ENCODE assay signal across 8 cellular contexts in genomic region chr12:66302827-66303169, GRCh38. TPM values are rescaled to one million over a fixed set of nuclear protein-coding genes. Genes with fewer than 3 reads are reported as not detected.
DNase-seq lines count a peak whose midpoint lies in the region; ATAC-seq, FAIRE-seq and TF ChIP-seq lines count a peak whose summit lies in the region.

No MANE protein-coding gene starts in this region.

- H2AFZ ChIP-seq in HepG2 (ENCODE audit: low read length): peak overlapping the region; percentile 91

- peak overlapping the region; percentile 99 for H3K4me3 Mint-ChIP-seq in activated CD4-positive, alpha-beta T cell treated with anti-CD3 and anti-CD28 coated beads, Interleukin-2, amount 10 ng/mL, durations not matched to agents 24 days and 14 days

- FAIRE-seq in HepG2 (lab: Jason Lieb, UNC): no peak

- ATAC-seq in HepG2 (no peak), GM21526 (IDR thresholded peaks at IDR 0.05; ENCODE audit: low FRiP score, unreplicated experiment) (no peak), HG02852 (IDR thresholded peaks at IDR 0.05; ENCODE audit: unreplicated experiment) (no peak)

- peak overlapping the region; percentile 100 for H3K27ac Mint-ChIP-seq in activated CD4-positive, alpha-beta T cell treated with anti-CD3 and anti-CD28 coated beads, Interleukin-2, amount 10 ng/mL, durations not matched to agents 24 days and 14 days

- intact Hi-C loops in activated CD4-positive, alpha-beta T cell treated with anti-CD3 and anti-CD28 coated beads, Interleukin-2, amount 10 ng/mL, durations not matched to agents 24 days and 14 days (cut with micrococcal nuclease): loop anchor here (1.0 to 10.0 kb wide), 6 partner anchors 14 to 1690 kb away; partner anchors contain the start of genes LEMD3, RASSF3 and TMBIM4
- intact Hi-C loops in adrenal gland (cut with DNase I): no loop called here
- intact Hi-C loops in HepG2 (cut with micrococcal nuclease; ENCODE audit: unreplicated experiment): no loop called here

- peaks cover 0 to 4% of the 10 kb centered on the region in 2 donors for H3K36me3 ChIP-seq in adrenal gland (replicated peaks in 1 of 2)
- H3K36me3 ChIP-seq in HepG2 (replicated peaks in 1 of 2; ENCODE audit: control insufficient read depth in 1 of 2, insufficient read depth in 2 of 2, low read length in 2 of 2): no peaks in the 10 kb centered on the region
- no peaks in the 10 kb centered on the region for H3K36me3 ChIP-seq in thymus (ENCODE audit: control insufficient read depth, insufficient read depth)

- no peak for TF ChIP-seq EP300 in HepG2 (IDR thresholded peaks at IDR 0.05; ENCODE audit: low read depth in 2 of 2, low read length in 2 of 2)
- TF ChIP-seq EP300 in HepG2 (CRISPR knock-in tag; IDR thresholded peaks at IDR 0.05; ENCODE audit: borderline replicate concordance): no peak

- no peaks in the 10 kb centered on the region for H3K79me2 ChIP-seq in HepG2 (ENCODE audit: insufficient read depth, low read length)

- POLR2A ChIA-PET in HepG2 (lab: Yijun Ruan, JAX): interaction anchor here (0.6 to 1.6 kb wide), 8 partner anchors 8 to 133 kb away, joined by 3 to 17 read pairs (median 3); partner anchors contain the start of gene TMBIM4

- CTCF ChIA-PET in HepG2 (lab: Yijun Ruan, JAX; ENCODE audit: low intra/inter-chr PET ratio, low total read pairs): no interaction called here

- peak overlapping the region; percentile 78 for H3K9ac ChIP-seq in HepG2 (ENCODE audit: insufficient read depth, low read depth, low read length)

- no peaks in the 10 kb centered on the region for H3K9me3 Mint-ChIP-seq in activated CD4-positive, alpha-beta T cell treated with anti-CD3 and anti-CD28 coated beads, Interleukin-2, amount 10 ng/mL, durations not matched to agents 24 days and 14 days

- H3K27me3 ChIP-seq in adrenal gland (no peaks in the 10 kb centered on the region), HepG2 (ENCODE audit: control insufficient read depth in 1 of 2, insufficient read depth in 2 of 2, low read length in 2 of 2) (0 out of 5 replicates have a peak, but pooled peaks cover 0 to 5% of the 10 kb centered on the region in 2 experiments), thymus (ENCODE audit: control insufficient read depth, insufficient read depth) (peaks cover 5% of the 10 kb centered on the region)

- WGBS in adrenal gland, 4 donors: 12 to 17% (median 13%) methylated on average over 6 of the region's 6 CpGs
- WGBS in HepG2 (ENCODE audit: low lambda C conversion rate): 51% methylated on average over 5 of the region's 6 CpGs
- 11% methylated on average over 6 of the region's 6 CpGs for WGBS in thymus

- BruUV-seq in HepG2 (replicated peaks; lab: Mats Ljungman, UMichigan): TSS peak; percentile 80

- TF ChIP-seq RAD21 in HepG2 (CRISPR knock-in tag; IDR thresholded peaks at IDR 0.05): no peak

- no peaks in the 10 kb centered on the region for H4K20me1 ChIP-seq in HepG2 (ENCODE audit: insufficient read depth, low read length)

- H3K4me3 ChIP-seq in adrenal gland (peak overlapping the region; percentile 26 to 71 (median 52)), HepG2 (replicated peaks in 1 of 3; ENCODE audit: insufficient read depth in 1 of 3, low read depth in 2 of 3, low read length in 3 of 3) (peak overlapping the region; percentile 75 to 89 (median 77)), thymus (ENCODE audit: low read length) (peak overlapping the region; percentile 86)

- peaks cover 0 to 12% of the 10 kb centered on the region in 2 donors for H3K4me1 ChIP-seq in adrenal gland (replicated peaks in 1 of 2)
- H3K4me1 ChIP-seq in HepG2 (ENCODE audit: insufficient read depth, low read length): peaks cover 25% of the 10 kb centered on the region
- H3K4me1 ChIP-seq in thymus (ENCODE audit: control insufficient read depth, insufficient read depth, low read length): peaks cover 8% of the 10 kb centered on the region

- no peaks in the 10 kb centered on the region for H3K9me3 ChIP-seq in adrenal gland (replicated peaks in 1 of 3)
- no peaks in the 10 kb centered on the region for H3K9me3 ChIP-seq in HepG2 (ENCODE audit: low read length)
- H3K9me3 ChIP-seq in thymus (ENCODE audit: control insufficient read depth): no peaks in the 10 kb centered on the region

- H3K27me3 Mint-ChIP-seq in activated CD4-positive, alpha-beta T cell treated with anti-CD3 and anti-CD28 coated beads, Interleukin-2, amount 10 ng/mL, durations not matched to agents 24 days and 14 days: no peaks in the 10 kb centered on the region

- H3K4me1 Mint-ChIP-seq in activated CD4-positive, alpha-beta T cell treated with anti-CD3 and anti-CD28 coated beads, Interleukin-2, amount 10 ng/mL, durations not matched to agents 24 days and 14 days: peaks cover 44% of the 10 kb centered on the region

- TF ChIP-seq CTCF in adrenal gland (IDR thresholded peaks at IDR 0.05) (peak in 1 of 6 experiments; percentile 7), HepG2 (CRISPR knock-in tag; IDR thresholded peaks at IDR 0.05) (no peak)

- H3K36me3 Mint-ChIP-seq in activated CD4-positive, alpha-beta T cell treated with anti-CD3 and anti-CD28 coated beads, Interleukin-2, amount 10 ng/mL, durations not matched to agents 24 days and 14 days (ENCODE audit: low read depth): peaks cover 32% of the 10 kb centered on the region

- no peak for DNase-seq in activated CD4-positive, alpha-beta T cell treated with anti-CD3 and anti-CD28 coated beads, Interleukin-2, amount 10 ng/mL, durations not matched to agents 24 days and 14 days
- DNase-seq in activated CD4-positive, alpha-beta T cell treated with anti-CD3 and anti-CD28 coated beads for 48 hours: no peak
- no peak for DNase-seq in adrenal gland
- DNase-seq in HepG2 (ENCODE audit: low spot score): no peak
- DNase-seq in KG1 (lab: John Stamatoyannopoulos, UW): no peak

- peak overlapping the region; percentile 89 for H3K4me2 ChIP-seq in HepG2 (ENCODE audit: low read depth, low read length)

- H3K27ac ChIP-seq in adrenal gland (peak overlapping the region in 3 of 5 donors; percentile 34 to 72 (median 70)), HepG2 (ENCODE audit: extremely low read length, insufficient read depth, low read length) (peak overlapping the region; percentile 65), thymus (ENCODE audit: low read depth) (peak overlapping the region; percentile 73)

- TF ChIP-seq POLR2A in adrenal gland (IDR thresholded peaks at IDR 0.05) (no peak), HepG2 (IDR thresholded peaks at IDR 0.05; ENCODE audit: insufficient read depth in 1 of 2, low read depth in 2 of 2, low read length in 2 of 2) (no peak)

- in situ Hi-C loops in HepG2 (cut with HindIII; ENCODE audit: extremely low pct_ligation_motif_present, low pct_unique_long_range_greater_than_20kb): no loop called here

TF ChIP-seq in HepG2, 621 proteins besides CTCF, POLR2A, EP300 and RAD21 (continues in another document):
- TF ChIP-seq PAF1 (CRISPR knock-in tag; IDR thresholded peaks at IDR 0.05): no peak
- 0 out of 2 replicates have a peak, but pooled peaks have one; percentile 2 for TF ChIP-seq ZNF770 (CRISPR knock-in tag; IDR thresholded peaks at IDR 0.05)
- 0 out of 2 replicates have a peak, but pooled peaks have one; percentile 11 for TF ChIP-seq ZNF605 (CRISPR knock-in tag; IDR thresholded peaks at IDR 0.05)
- no peak for TF ChIP-seq ZMYM4 (CRISPR knock-in tag; IDR thresholded peaks at IDR 0.05)
- 0 out of 2 replicates have a peak, but pooled peaks have one; percentile 4 for TF ChIP-seq WIZ (CRISPR knock-in tag; IDR thresholded peaks at IDR 0.05)
- TF ChIP-seq ZNF10 (CRISPR knock-in tag; IDR thresholded peaks at IDR 0.05; ENCODE audit: borderline replicate concordance, low read depth): no peak

RNA-seq across cellular contexts. Expression of gene HELB, which starts 0.5 kb away (rescaled TPM):
- 20.2 and 21.4 TPM in 2 replicates for total RNA-seq in activated CD4-positive, alpha-beta T cell treated with anti-CD3 and anti-CD28 coated beads, Interleukin-2, amount 10 ng/mL, durations not matched to agents 24 days and 14 days
- 1 to 10 TPM in 7 of 8 donors, under 1 TPM in 1; 0.55 to 6.8 (median 2.1) TPM for total RNA-seq in adrenal gland
- polyA plus RNA-seq in adrenal gland: under 1 TPM; 0.40 to 0.93 (median 0.48) TPM
- total RNA-seq in HepG2 (2016; rRNA removed; fragmentation: Illumina TruSeq; extraction: Trizol): 3.7 and 4.5 TPM in 2 replicates
- total RNA-seq in HepG2 (2016; cell fraction: cytosol; rRNA removed; fragmentation: Illumina TruSeq; extraction: Trizol; ENCODE audit: low read depth): 0.40 and 0.44 TPM in 2 replicates
- total RNA-seq in HepG2 (2016; cell fraction: insoluble cytoplasmic fraction; rRNA removed; fragmentation: Illumina TruSeq; extraction: Trizol): 3.0 and 4.9 TPM in 2 replicates
- 0.96 and 1.1 TPM in 2 replicates for total RNA-seq in HepG2 (2016; cell fraction: membrane; rRNA removed; fragmentation: Illumina TruSeq; extraction: Trizol)
- total RNA-seq in HepG2 (2016; cell fraction: nucleus; rRNA removed; fragmentation: Illumina TruSeq; extraction: Trizol): 5.6 and 6.5 TPM in 2 replicates
- polyA plus RNA-seq in HepG2 (2011; rRNA removed): 1.4 and 1.7 TPM in 2 replicates
- 0.67 and 0.96 TPM in 2 replicates for polyA plus RNA-seq in HepG2 (2011; cell fraction: cytosol; rRNA removed)
- 1.9 and 2.0 TPM in 2 replicates for polyA plus RNA-seq in HepG2 (2011; cell fraction: nucleus; rRNA removed)
- polyA plus RNA-seq in HepG2 (2012): 0.64 and 0.81 TPM in 2 replicates
- 0.03 and 0.05 TPM in 2 replicates for polyA plus RNA-seq in HepG2 (2016; cell fraction: cytosol; fragmentation: Illumina TruSeq; extraction: Trizol; ENCODE audit: low read depth)
- 0.64 and 0.69 TPM in 2 replicates for polyA plus RNA-seq in HepG2 (2016; cell fraction: insoluble cytoplasmic fraction; fragmentation: Illumina TruSeq; extraction: Trizol; ENCODE audit: low read depth)
- polyA plus RNA-seq in HepG2 (2016; cell fraction: membrane; fragmentation: Illumina TruSeq; extraction: Trizol; ENCODE audit: low read depth): 0.07 and 0.10 TPM in 2 replicates
- 1.3 TPM in 2 replicates for polyA plus RNA-seq in HepG2 (2016; cell fraction: nucleus; fragmentation: Illumina TruSeq; extraction: Trizol; ENCODE audit: insufficient read depth, low read depth)
- polyA minus RNA-seq in HepG2 (2011; rRNA and poly(A)+ RNA removed; ENCODE audit: low replicate concordance): 5.1 and 7.0 TPM in 2 replicates
- polyA minus RNA-seq in HepG2 (2011; cell fraction: cytosol; rRNA and poly(A)+ RNA removed): 2.3 and 2.4 TPM in 2 replicates
- polyA minus RNA-seq in HepG2 (2011; cell fraction: nucleus; rRNA and poly(A)+ RNA removed): 24.2 and 25.5 TPM in 2 replicates
- 3.2 TPM for polyA plus RNA-seq in thymus
